10 cellular contexts compared by ENCODE assay signal in genomic region chr11:116984186-116984585, GRCh38.
DNase-seq lines count a peak whose midpoint lies in the region; ATAC-seq and TF ChIP-seq lines count a peak whose summit lies in the region.
"Had no signal": no experiment of that assay in that cellular context is flagged by ENCODE, and none has a peak within 500 bp of the region (broad histone marks: within the 10 kb centered on the region; RNA-seq: fewer than 3 reads in every experiment).

No MANE protein-coding gene starts in this region.

- H3K27me3 Mint-ChIP-seq in activated naive CD8-positive, alpha-beta T cell treated with anti-CD3 and anti-CD28 coated beads, Interleukin-2, amount 50 U/mL, for 24 hours: no peaks in the 10 kb centered on the region

- WGBS in urinary bladder: 57% methylated on average over 4 of the region's 4 CpGs
- WGBS in ovary, 3 donors: 69 to 90% (median 71%) methylated on average over 4 of the region's 4 CpGs

- H3K36me3 ChIP-seq in cardiac muscle cell (no peaks in the 10 kb centered on the region), left lung (no peaks in the 10 kb centered on the region), urinary bladder (ENCODE audit: insufficient read depth) (no peaks in the 10 kb centered on the region), ovary (no peaks in the 10 kb centered on the region)
- H3K36me3 ChIP-seq: prostate gland had no signal

- ATAC-seq in Right ventricle myocardium superior (ENCODE audit: poor library complexity): no peak
- ATAC-seq in activated naive CD8-positive, alpha-beta T cell treated with anti-CD3 and anti-CD28 coated beads, Interleukin-2, amount 50 U/mL, for 24 hours: no peak
- no peak for ATAC-seq in left lung
- no peak for ATAC-seq in HG02885 (IDR thresholded peaks at IDR 0.05; ENCODE audit: poor library complexity, unreplicated experiment)

- no peaks in the 10 kb centered on the region for H3K4me1 ChIP-seq in cardiac muscle cell (ENCODE audit: low read depth)
- H3K4me1 ChIP-seq in left lung: peaks cover 17 to 99% of the 10 kb centered on the region in 2 donors
- H3K4me1 ChIP-seq in urinary bladder (ENCODE audit: insufficient read depth): peaks cover 3% of the 10 kb centered on the region
- H3K4me1 ChIP-seq in ovary (ENCODE audit: insufficient read depth): peaks cover 9% of the 10 kb centered on the region
- H3K4me1 ChIP-seq: prostate gland had no signal

- H3K9me3 ChIP-seq in cardiac muscle cell (ENCODE audit: low read depth): no peaks in the 10 kb centered on the region
- no peaks in the 10 kb centered on the region for H3K9me3 ChIP-seq in left lung
- no peaks in the 10 kb centered on the region for H3K9me3 ChIP-seq in ovary
- H3K9me3 ChIP-seq: prostate gland had no signal

- TF ChIP-seq POLR2A in ovary (IDR thresholded peaks at IDR 0.05): no peak

- no peak for TF ChIP-seq CTCF in cardiac muscle cell (IDR thresholded peaks at IDR 0.05; ENCODE audit: low read depth, low read length)
- no peak for TF ChIP-seq CTCF in left lung (IDR thresholded peaks at IDR 0.05)
- TF ChIP-seq CTCF in ovary (IDR thresholded peaks at IDR 0.05): no peak

- H3K27me3 ChIP-seq in cardiac muscle cell (no peaks in the 10 kb centered on the region), left lung (no peaks in the 10 kb centered on the region), ovary (no peaks in the 10 kb centered on the region)

- H3K4me1 Mint-ChIP-seq in activated naive CD8-positive, alpha-beta T cell treated with anti-CD3 and anti-CD28 coated beads, Interleukin-2, amount 50 U/mL, for 24 hours: peaks cover 85% of the 10 kb centered on the region

- peaks cover 8% of the 10 kb centered on the region for H3K36me3 Mint-ChIP-seq in activated naive CD8-positive, alpha-beta T cell treated with anti-CD3 and anti-CD28 coated beads, Interleukin-2, amount 50 U/mL, for 24 hours (ENCODE audit: low read depth)

- no peak for TF ChIP-seq EP300 in ovary (IDR thresholded peaks at IDR 0.05)

- peak in 1 of 2 donors; percentile 53 for DNase-seq in cardiac muscle cell (ENCODE audit: low read depth in 1 of 2, low spot score in 1 of 2)
- DNase-seq in Right ventricle myocardium superior: no peak
- DNase-seq in activated naive CD8-positive, alpha-beta T cell treated with anti-CD3 and anti-CD28 coated beads, Interleukin-2, amount 50 U/mL, for 24 hours: no peak
- DNase-seq in left lung: no peak
- no peak for DNase-seq in ovary
- no peak for DNase-seq in NCI-H1092 (lab: John Stamatoyannopoulos, UW)
- DNase-seq: NCI-H510A treated with DMSO at 0.1 percent for 48 hours had no signal

- peak overlapping the region; percentile 57 for H3K27ac Mint-ChIP-seq in activated naive CD8-positive, alpha-beta T cell treated with anti-CD3 and anti-CD28 coated beads, Interleukin-2, amount 50 U/mL, for 24 hours

- H3K9me3 Mint-ChIP-seq in activated naive CD8-positive, alpha-beta T cell treated with anti-CD3 and anti-CD28 coated beads, Interleukin-2, amount 50 U/mL, for 24 hours: no peaks in the 10 kb centered on the region

- H3K4me3 Mint-ChIP-seq in activated naive CD8-positive, alpha-beta T cell treated with anti-CD3 and anti-CD28 coated beads, Interleukin-2, amount 50 U/mL, for 24 hours: no peak overlapping the region

- H3K4me3 ChIP-seq in cardiac muscle cell: no peak overlapping the region
- H3K4me3 ChIP-seq in left lung: no peak overlapping the region
- no peak overlapping the region for H3K4me3 ChIP-seq in urinary bladder (ENCODE audit: low read depth, low read length)
- no peak overlapping the region for H3K4me3 ChIP-seq in ovary
- H3K4me3 ChIP-seq: prostate gland had no signal

- H3K27ac ChIP-seq in cardiac muscle cell (peak overlapping the region; percentile 8), left lung (peak overlapping the region; percentile 31 to 89), urinary bladder (ENCODE audit: low read depth) (peak overlapping the region; percentile 16), ovary (no peak overlapping the region)
- H3K27ac ChIP-seq: prostate gland had no signal

- intact Hi-C loops in Right ventricle myocardium superior (cut with DNase I) (no loop called here), left lung (cut with DNase I) (no loop called here), ovary (cut with DNase I) (no loop called here)

Comparison
In these comparisons a context has a peak if more than half of its experiments do, and no peak if none do; other contexts are left out.
1. H3K27ac ChIP-seq: peak in cardiac muscle cell (single experiment), left lung (2 of 2) and urinary bladder (single experiment); none in ovary (0 of 2).